16 cellular contexts compared by ENCODE assay signal in genomic region chr2:121519732-121520640, GRCh38. TPM values are rescaled to one million over a fixed set of nuclear protein-coding genes. Genes with fewer than 3 reads are reported as not detected.
DNase-seq lines count a peak whose midpoint lies in the region; ATAC-seq and TF ChIP-seq lines count a peak whose summit lies in the region.
"Had no signal": no experiment of that assay in that cellular context is flagged by ENCODE, and none has a peak within 500 bp of the region (broad histone marks: within the 10 kb centered on the region; RNA-seq: fewer than 3 reads in every experiment).

No MANE protein-coding gene starts in this region.

- no peak overlapping the region for H3K23ac ChIP-seq in neuronal stem cell (ENCODE audit: low read depth, low read length, poor library complexity)

- peaks cover 24% of the 10 kb centered on the region for H3K4me1 ChIP-seq in cardiac muscle cell (ENCODE audit: low read depth)
- peaks cover 0 to 15% of the 10 kb centered on the region in 2 donors for H3K4me1 ChIP-seq in right atrium auricular region
- H3K4me1 ChIP-seq in neuronal stem cell (ENCODE audit: control insufficient read depth in 2 of 2, insufficient read depth in 1 of 2, low read depth in 1 of 2, low read length in 2 of 2): peaks cover 24 to 34% of the 10 kb centered on the region in 2 donors

- H3K9me3 Mint-ChIP-seq in activated T-helper 2 cell treated with anti-CD3 and anti-CD28 coated beads, Interferon-gamma antibody, Interleukin-2, Interleukin-4, amounts not matched to agents 10 μg/mL and 5 μg/mL and 100 μg/mL, durations not matched to agents 14 hours and 24 hours and 36 hours: no peaks in the 10 kb centered on the region

- H3K14ac ChIP-seq in neuronal stem cell (ENCODE audit: low read length): no peak overlapping the region

- no peak for ATAC-seq in SK-N-SH treated with all-trans-retinoic acid at 6 μM for 48 hours
- ATAC-seq: activated CD4-positive, CD25-positive, alpha-beta regulatory T cell treated with anti-CD3 and anti-CD28 coated beads, Interleukin-2, amount 50 U/mL, for 24 hours had no signal

- H3K79me1 ChIP-seq in neuronal stem cell (ENCODE audit: low read depth, low read length): peaks cover 3% of the 10 kb centered on the region

- H2BK12ac ChIP-seq in neuronal stem cell (ENCODE audit: low read length): peak overlapping the region; percentile 59

- peak overlapping the region; percentile 44 for H3K9ac ChIP-seq in neuronal stem cell (ENCODE audit: low read depth, low read length, poor library complexity)
- H3K9ac ChIP-seq: SK-N-SH had no signal

- no peak overlapping the region for H3K4me3 Mint-ChIP-seq in activated T-helper 2 cell treated with anti-CD3 and anti-CD28 coated beads, Interferon-gamma antibody, Interleukin-2, Interleukin-4, amounts not matched to agents 10 μg/mL and 5 μg/mL and 100 μg/mL, durations not matched to agents 14 hours and 24 hours and 36 hours (ENCODE audit: low read depth)

- no peak overlapping the region for H2AFZ ChIP-seq in neuronal stem cell (ENCODE audit: low read length)

- H3K18ac ChIP-seq in neuronal stem cell (ENCODE audit: low read length): peak overlapping the region; percentile 94

- H4K8ac ChIP-seq in neuronal stem cell (ENCODE audit: low read depth, low read length): peak overlapping the region; percentile 45

- H3K36me3 Mint-ChIP-seq in activated T-helper 2 cell treated with anti-CD3 and anti-CD28 coated beads, Interferon-gamma antibody, Interleukin-2, Interleukin-4, amounts not matched to agents 10 μg/mL and 5 μg/mL and 100 μg/mL, durations not matched to agents 14 hours and 24 hours and 36 hours (ENCODE audit: low read depth): peaks cover 60% of the 10 kb centered on the region

- intact Hi-C loops in activated T-helper 2 cell treated with anti-CD3 and anti-CD28 coated beads, Interferon-gamma antibody, Interleukin-2, Interleukin-4, amounts not matched to agents 10 μg/mL and 5 μg/mL and 100 μg/mL, durations not matched to agents 14 hours and 24 hours and 36 hours (cut with micrococcal nuclease): no loop called here

- no peaks in the 10 kb centered on the region for H3K27me3 Mint-ChIP-seq in activated T-helper 2 cell treated with anti-CD3 and anti-CD28 coated beads, Interferon-gamma antibody, Interleukin-2, Interleukin-4, amounts not matched to agents 10 μg/mL and 5 μg/mL and 100 μg/mL, durations not matched to agents 14 hours and 24 hours and 36 hours (ENCODE audit: low read depth)

- H3K4me1 Mint-ChIP-seq in activated T-helper 2 cell treated with anti-CD3 and anti-CD28 coated beads, Interferon-gamma antibody, Interleukin-2, Interleukin-4, amounts not matched to agents 10 μg/mL and 5 μg/mL and 100 μg/mL, durations not matched to agents 14 hours and 24 hours and 36 hours (ENCODE audit: low read depth): peaks cover 7% of the 10 kb centered on the region

- no CpG with 5 or more reads among the region's 6 CpGs for WGBS in neuronal stem cell (ENCODE audit: extremely low coverage in 2 of 2, insufficient read length in 2 of 2, insufficient replicate concordance in 1 of 2), 2 donors

- H3K27ac ChIP-seq in cardiac muscle cell (peak overlapping the region; percentile 13), right atrium auricular region (no peak overlapping the region), neuronal stem cell (replicated peaks; ENCODE audit: low read length) (peak overlapping the region; percentile 60)

- H3K36me3 ChIP-seq in cardiac muscle cell (no peaks in the 10 kb centered on the region), right atrium auricular region (no peaks in the 10 kb centered on the region), neuronal stem cell (replicated peaks in 1 of 2; ENCODE audit: control insufficient read depth in 2 of 2, insufficient read depth in 2 of 2, low read length in 2 of 2) (peaks cover 0 to 77% of the 10 kb centered on the region in 2 donors)

- H3K4me2 ChIP-seq in neuronal stem cell (ENCODE audit: insufficient read depth, low read length, poor library complexity, severe bottlenecking): no peak overlapping the region
- H3K4me2 ChIP-seq: SK-N-SH had no signal

- no peak overlapping the region for H2BK120ac ChIP-seq in neuronal stem cell (ENCODE audit: low read depth, low read length)

- no peak overlapping the region for H3K27ac Mint-ChIP-seq in activated T-helper 2 cell treated with anti-CD3 and anti-CD28 coated beads, Interferon-gamma antibody, Interleukin-2, Interleukin-4, amounts not matched to agents 10 μg/mL and 5 μg/mL and 100 μg/mL, durations not matched to agents 14 hours and 24 hours and 36 hours

- H2BK5ac ChIP-seq in neuronal stem cell (ENCODE audit: low read length): no peak overlapping the region

- no peak for DNase-seq in cardiac muscle cell (ENCODE audit: low read depth in 1 of 2, low spot score in 1 of 2)
- no peak for DNase-seq in right atrium auricular region (ENCODE audit: low spot score)
- peak; percentile 98 for DNase-seq in foreskin melanocyte
- peak; percentile 46 for DNase-seq in neuronal stem cell (ENCODE audit: low spot score)
- no peak for DNase-seq in NCI-H2171 treated with DMSO at 0.1 percent for 48 hours (lab: John Stamatoyannopoulos, UW)
- no peak for DNase-seq in activated T-helper 2 cell treated with anti-CD3 and anti-CD28 coated beads, Interferon-gamma antibody, Interleukin-2, Interleukin-4, amounts not matched to agents 10 μg/mL and 5 μg/mL and 100 μg/mL, durations not matched to agents 14 hours and 24 hours and 36 hours (ENCODE audit: low spot score)
- DNase-seq in cerebellum (ENCODE audit: low spot score): no peak
- DNase-seq: activated T-cell treated with anti-CD3 and anti-CD28 coated beads, Interleukin-2, amount 50 U/mL, for 1 hour; Karpas-422; NCI-H1694 treated with DMSO at 0.1 percent for 48 hours; SK-N-SH had no signal

- H3K4ac ChIP-seq in neuronal stem cell (ENCODE audit: low read length): peak overlapping the region; percentile 46

- H4K91ac ChIP-seq in neuronal stem cell (ENCODE audit: low read depth, low read length, poor library complexity): peak overlapping the region; percentile 66

- no peaks in the 10 kb centered on the region for H3K9me3 ChIP-seq in cardiac muscle cell (ENCODE audit: low read depth)
- no peaks in the 10 kb centered on the region for H3K9me3 ChIP-seq in right atrium auricular region
- no peaks in the 10 kb centered on the region for H3K9me3 ChIP-seq in neuronal stem cell (replicated peaks in 1 of 2; ENCODE audit: control insufficient read depth in 2 of 2, insufficient read depth in 1 of 2, low read depth in 1 of 2, low read length in 2 of 2)
- H3K9me3 ChIP-seq: SK-N-SH had no signal

- H3K27me3 ChIP-seq in cardiac muscle cell: no peaks in the 10 kb centered on the region
- no peaks in the 10 kb centered on the region for H3K27me3 ChIP-seq in right atrium auricular region
- no peaks in the 10 kb centered on the region for H3K27me3 ChIP-seq in neuronal stem cell (ENCODE audit: control insufficient read depth in 3 of 3, insufficient read depth in 3 of 3, low read depth in 1 of 3, low read length in 3 of 3)

- no peak for TF ChIP-seq CTCF in cardiac muscle cell (IDR thresholded peaks at IDR 0.05; ENCODE audit: low read depth, low read length)
- no peak for TF ChIP-seq CTCF in right atrium auricular region (IDR thresholded peaks at IDR 0.05)

- H2BK15ac ChIP-seq in neuronal stem cell (ENCODE audit: low read length): peak overlapping the region; percentile 62

- no peak overlapping the region for H3K4me3 ChIP-seq in cardiac muscle cell
- H3K4me3 ChIP-seq in right atrium auricular region: no peak overlapping the region
- H3K4me3 ChIP-seq in neuronal stem cell (ENCODE audit: low read length in 2 of 2): no peak overlapping the region

- peak overlapping the region; percentile 64 for H2AK5ac ChIP-seq in neuronal stem cell (ENCODE audit: low read depth, low read length)

TF ChIP-seq in SK-N-SH treated with all-trans-retinoic acid at 6 μM for 48 hours, 23 proteins besides CTCF, POLR2A, EP300 and RAD21 (continues in another document):
- no peak for TF ChIP-seq CREB5 (CRISPR knock-in tag; IDR thresholded peaks at IDR 0.05; ENCODE audit: low read depth)
- TF ChIP-seq GLIS3 (CRISPR knock-in tag; IDR thresholded peaks at IDR 0.05): no peak
- TF ChIP-seq OSR1 (CRISPR knock-in tag; IDR thresholded peaks at IDR 0.05): no peak
- no peak for TF ChIP-seq ESRRG (CRISPR knock-in tag; IDR thresholded peaks at IDR 0.05)
- no peak for TF ChIP-seq ISL1 (CRISPR knock-in tag; IDR thresholded peaks at IDR 0.05)
- TF ChIP-seq CSDC2 (CRISPR knock-in tag; IDR thresholded peaks at IDR 0.05): no peak
- no peak for TF ChIP-seq TCF4 (CRISPR knock-in tag; IDR thresholded peaks at IDR 0.05; ENCODE audit: borderline replicate concordance)
- no peak for TF ChIP-seq ZNF8 (CRISPR knock-in tag; IDR thresholded peaks at IDR 0.05)
- TF ChIP-seq ZFP3 (CRISPR knock-in tag; IDR thresholded peaks at IDR 0.05): no peak
- no peak for TF ChIP-seq TOX (CRISPR knock-in tag; IDR thresholded peaks at IDR 0.05; ENCODE audit: borderline replicate concordance)
- TF ChIP-seq SNAI2 (CRISPR knock-in tag; IDR thresholded peaks at IDR 0.05): no peak

RNA-seq across cellular contexts. Expression of gene RNU4ATAC, which starts 10.7 kb away (rescaled TPM):
- total RNA-seq in cardiac muscle cell (not detected in 2 replicates), right atrium auricular region (not detected), cerebellum (under 0.01 TPM)
- 4.4 and 11.3 TPM in 2 replicates for polyA plus RNA-seq in cardiac muscle cell
- polyA plus RNA-seq in neuronal stem cell (2013, experiment 1 of 2): not detected
- not detected for polyA plus RNA-seq in neuronal stem cell (2013, experiment 2 of 2)
- not detected in 2 replicates for total RNA-seq in activated T-helper 2 cell treated with anti-CD3 and anti-CD28 coated beads, Interferon-gamma antibody, Interleukin-2, Interleukin-4, amounts not matched to agents 10 μg/mL and 5 μg/mL and 100 μg/mL, durations not matched to agents 14 hours and 24 hours and 36 hours
- total RNA-seq: astrocyte had no signal
- polyA plus RNA-seq: AG04450, SK-N-SH, urinary bladder had no signal

Comparison
In these comparisons a context has a peak if more than half of its experiments do, and no peak if none do; other contexts are left out.
1. H3K27ac ChIP-seq: peak in cardiac muscle cell (single experiment) and neuronal stem cell (single experiment); none in right atrium auricular region (0 of 2).
2. DNase-seq: peak in foreskin melanocyte (single experiment) and neuronal stem cell (single experiment); none in cardiac muscle cell (0 of 2), right atrium auricular region (single experiment), NCI-H2171 treated with DMSO at 0.1 percent for 48 hours (single experiment), activated T-helper 2 cell treated with anti-CD3 and anti-CD28 coated beads, Interferon-gamma antibody, Interleukin-2, Interleukin-4, amounts not matched to agents 10 μg/mL and 5 μg/mL and 100 μg/mL, durations not matched to agents 14 hours and 24 hours and 36 hours (single experiment) and cerebellum (single experiment).